8 cellular contexts compared by ENCODE assay signal in the genomic region with DNA sequence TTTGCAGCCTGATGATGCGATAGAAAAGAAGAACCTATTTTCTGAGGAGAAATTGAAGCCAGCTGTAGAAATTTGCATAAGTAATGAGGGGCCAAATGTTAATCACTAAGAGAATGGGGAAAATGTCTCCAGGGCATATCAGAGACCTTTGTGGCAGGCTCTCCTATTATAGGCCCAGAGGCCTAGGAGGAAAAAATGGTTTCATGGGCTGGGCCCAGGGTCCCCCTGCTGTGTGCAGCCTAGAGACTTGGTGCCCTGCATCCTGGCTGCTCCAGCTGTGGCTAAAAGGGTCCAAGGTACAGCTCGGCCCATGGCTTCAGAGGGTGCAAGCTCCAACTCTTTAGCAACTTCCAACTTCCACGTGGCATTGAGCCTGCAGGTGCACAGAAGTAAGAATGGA.
"Had no signal": no experiment of that assay in that cellular context is flagged by ENCODE, and none has a peak within 500 bp of the region (broad histone marks: within the 10 kb centered on the region; RNA-seq: fewer than 3 reads in every experiment).

No MANE protein-coding gene starts in this region.

- H3K4me3 ChIP-seq: GM12878 had no signal

- ATAC-seq: GM12878 had no signal

- FAIRE-seq: G401.6, GM12878, GM12891, GM12892, GM18507, GM19239 had no signal

- DNase-seq: GDM1, GF-D8 had no signal
